ENCODE assay signal across 13 cellular contexts in genomic region chr1:44792736-44793502, GRCh38. TPM values are rescaled to one million over a fixed set of nuclear protein-coding genes. Genes with fewer than 3 reads are reported as not detected.
A peak's percentile ranks its signal among the peaks of the same experiment; 100 is the strongest.
DNase-seq lines count a peak whose midpoint lies in the region; ATAC-seq and TF ChIP-seq lines count a peak whose summit lies in the region.
"Had no signal": no experiment of that assay in that cellular context is flagged by ENCODE, and none has a peak within 500 bp of the region (broad histone marks: within the 10 kb centered on the region; RNA-seq: fewer than 3 reads in every experiment).

No MANE protein-coding gene starts in this region.

- POLR2A ChIA-PET in RWPE1 (lab: Yijun Ruan, JAX; ENCODE audit: low non-redundant PET) = interaction anchor here (0.5 to 1.5 kb wide), 2 partner anchors 18 to 1816 kb away, joined by 3 to 4 read pairs; partner anchors contain the start of gene RPS8

- no peaks in the 10 kb centered on the region for H3K36me3 Mint-ChIP-seq in memory B cell
- H3K36me3 Mint-ChIP-seq: CD8-positive, alpha-beta T cell; T-cell had no signal

- no peak for ATAC-seq in memory B cell (ENCODE audit: low read depth)
- peak in 1 of 2 donors; percentile 11 for ATAC-seq in upper lobe of left lung (ENCODE audit: low FRiP score in 2 of 2)
- ATAC-seq in GM21423 (IDR thresholded peaks at IDR 0.05; ENCODE audit: unreplicated experiment) = no peak
- no peak for ATAC-seq in HG03439 (IDR thresholded peaks at IDR 0.05; ENCODE audit: unreplicated experiment)

- H3K27ac Mint-ChIP-seq in memory B cell = peak overlapping the region; percentile 16
- H3K27ac Mint-ChIP-seq: CD8-positive, alpha-beta T cell; T-cell had no signal

- H3K4me1 ChIP-seq in upper lobe of left lung = no peaks in the 10 kb centered on the region

- H3K9me3 ChIP-seq in upper lobe of left lung = no peaks in the 10 kb centered on the region

- H3K27me3 ChIP-seq in upper lobe of left lung = no peaks in the 10 kb centered on the region

- peaks cover 2% of the 10 kb centered on the region for H3K4me1 Mint-ChIP-seq in memory B cell
- H3K4me1 Mint-ChIP-seq: T-cell had no signal

- H3K4me3 Mint-ChIP-seq in memory B cell = no peak overlapping the region
- H3K4me3 Mint-ChIP-seq: CD8-positive, alpha-beta T cell; T-cell had no signal

- H3K27ac ChIP-seq in RWPE1 (peak overlapping the region; percentile 61), upper lobe of left lung (peak overlapping the region in 3 of 4 donors; percentile 17 to 67 (median 53))
- H3K27ac ChIP-seq: coronary artery had no signal

- CTCF ChIA-PET in RWPE1 (lab: Yijun Ruan, JAX) = interaction anchor here (0.7 to 1.5 kb wide), 3 partner anchors 9 to 219 kb away, joined by 3 to 6 read pairs (median 3); no protein-coding TSS in a partner anchor

- no peaks in the 10 kb centered on the region for H3K27me3 Mint-ChIP-seq in memory B cell
- H3K27me3 Mint-ChIP-seq: T-cell had no signal

- TF ChIP-seq CTCF in RWPE1 (conservative IDR thresholded peaks at IDR 0.05; ENCODE audit: low read depth) (no peak), upper lobe of left lung (IDR thresholded peaks at IDR 0.05) (no peak)

- DNase-seq in activated effector memory CD4-positive, alpha-beta T cell treated with anti-CD3 and anti-CD28 coated beads, Interleukin-2, amount 50 U/mL, for 16 hours = peak; percentile 34
- no peak for DNase-seq in activated effector memory CD4-positive, alpha-beta T cell treated with Interleukin-2 at 50 U/mL for 16 hours
- no peak for DNase-seq in RWPE1 (ENCODE audit: low spot score)
- no peak for DNase-seq in memory B cell (ENCODE audit: low spot score in 2 of 2)
- DNase-seq in upper lobe of left lung = peak in 1 of 2 donors; percentile 21
- DNase-seq in activated naive CD4-positive, alpha-beta T cell treated with Interleukin-2 at 50 U/mL for 16 hours = no peak
- DNase-seq: NCI-H1417 treated with DMSO at 0.1 percent for 48 hours had no signal

- no peaks in the 10 kb centered on the region for H3K9me3 Mint-ChIP-seq in memory B cell
- H3K9me3 Mint-ChIP-seq: CD8-positive, alpha-beta T cell; T-cell had no signal

- 84 to 85% methylated on average over 9 of the region's 9 CpGs for WGBS in upper lobe of left lung, 2 donors

- no peaks in the 10 kb centered on the region for H3K36me3 ChIP-seq in upper lobe of left lung

- TF ChIP-seq POLR2A in upper lobe of left lung (IDR thresholded peaks at IDR 0.05) = no peak

- H3K4me3 ChIP-seq in upper lobe of left lung = no peak overlapping the region
- H3K4me3 ChIP-seq: coronary artery had no signal

- no peak for TF ChIP-seq EP300 in upper lobe of left lung (IDR thresholded peaks at IDR 0.05)

RNA-seq across cellular contexts. Expression of gene BEST4, which starts 4.9 kb away (rescaled TPM):
- 1 to 10 TPM in 3 of 6 donors, under 1 TPM in 3; 0.30 to 9.1 (median 0.81) TPM for total RNA-seq in upper lobe of left lung
- total RNA-seq: NCI-H460 had no signal

RNA-seq across cellular contexts. Expression of gene PLK3, which starts 7.3 kb away (rescaled TPM):
- total RNA-seq in upper lobe of left lung = 10 to 100 TPM; 24.9 to 72.4 (median 49.6) TPM

RNA-seq across cellular contexts. Expression of gene DYNLT4, which starts 14.2 kb away (rescaled TPM):
- total RNA-seq in upper lobe of left lung = 10 to 100 TPM in 4 of 6 donors, 1 to 10 TPM in 2; 1.2 to 38.8 (median 10.9) TPM

RNA-seq across cellular contexts. Expression of gene BTBD19, which starts 15.4 kb away (rescaled TPM):
- total RNA-seq in upper lobe of left lung = 10 to 100 TPM in 4 of 6 donors, 1 to 10 TPM in 2; 5.1 to 63.9 (median 17.8) TPM

RNA-seq across cellular contexts. Expression of gene RPS8, which starts 17.6 kb away (rescaled TPM):
- 1,000 to 10,000 TPM in 4 of 6 donors, 100 to 1,000 TPM in 2; 507 to 1,439 (median 1,183) TPM for total RNA-seq in upper lobe of left lung
